In the genomic region with DNA sequence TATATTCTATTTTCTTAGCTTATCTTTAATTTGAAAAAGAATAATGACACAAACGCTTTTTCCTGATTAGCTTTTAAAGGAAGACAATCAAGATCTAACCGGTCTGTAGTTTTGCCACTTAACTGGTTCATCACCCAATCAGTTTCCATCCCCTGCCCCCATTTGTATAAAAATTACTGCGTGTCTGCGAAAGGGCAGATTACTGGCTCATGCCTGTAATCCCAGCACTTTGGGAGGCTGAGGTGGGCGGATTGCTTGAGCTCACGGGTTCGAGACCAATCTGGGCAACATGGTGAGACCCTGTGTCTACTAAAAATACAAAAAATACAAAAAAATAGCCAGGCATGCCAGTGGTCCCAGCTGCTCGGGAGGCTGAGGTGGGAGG, we compare ENCODE assay signal across 30 cellular contexts. TPM values are rescaled to one million over a fixed set of nuclear protein-coding genes. Genes with fewer than 3 reads are reported as not detected.
DNase-seq lines count a peak whose midpoint lies in the region; ATAC-seq and TF ChIP-seq lines count a peak whose summit lies in the region.
"Had no signal": no experiment of that assay in that cellular context is flagged by ENCODE, and none has a peak within 500 bp of the region (broad histone marks: within the 10 kb centered on the region; RNA-seq: fewer than 3 reads in every experiment).

No MANE protein-coding gene starts in this region.

- H3K4me2 ChIP-seq in DND-41 (ENCODE audit: insufficient read depth, low read length), result 0 out of 2 replicates have a peak overlapping the region, but pooled peaks have one; percentile 96
- peak overlapping the region; percentile 95 for H3K4me2 ChIP-seq in SU-DHL-6 (ENCODE audit: low read depth, low read length, poor library complexity, severe bottlenecking)
- H3K4me2 ChIP-seq: PC-9 had no signal

- no peak for DNase-seq in DND-41
- no peak for DNase-seq in NCI-H526 (lab: John Stamatoyannopoulos, UW)
- no peak for DNase-seq in natural killer cell
- DNase-seq: activated CD4-positive, alpha-beta T cell treated with anti-CD3 and anti-CD28 coated beads, Interleukin-2, amount 10 ng/mL, durations not matched to agents 7 days and 5 days; activated naive CD8-positive, alpha-beta T cell treated with anti-CD3 and anti-CD28 coated beads, Interleukin-2, amount 10 ng/mL, durations not matched to agents 7 days and 5 days; activated T-cell treated with anti-CD3 and anti-CD28 coated beads, Interleukin-2, amount 50 U/mL, for 72 hours; colonic mucosa; DMS 273 treated with DMSO at 0.1 percent for 48 hours; effector CD8-positive, alpha-beta T cell; foreskin fibroblast; GOT3; heart left ventricle; left colon; NCI-H2029 treated with DMSO at 0.1 percent for 48 hours; PC-9; right lobe of liver; stimulated activated CD4-positive, alpha-beta T cell treated with anti-CD3 and anti-CD28 coated beads, Interleukin-4, amount 100 ng/mL, for 24 hours had no signal

- H3K27ac ChIP-seq in DND-41 (ENCODE audit: low read length) (no peak overlapping the region), HUES48 (ENCODE audit: low read depth, low read length) (peak overlapping the region; percentile 89), SU-DHL-6 (ENCODE audit: low read depth, low read length) (peak overlapping the region; percentile 81), iPS-20b (ENCODE audit: low read length) (peak overlapping the region; percentile 53)
- H3K27ac ChIP-seq: ascending aorta, cardiac muscle cell, colonic mucosa, heart left ventricle, PC-9, right lobe of liver, suprapubic skin had no signal

- H2AFZ ChIP-seq in DND-41 (ENCODE audit: low read depth, low read length) (no peak overlapping the region), SU-DHL-6 (ENCODE audit: low read depth, low read length, severe bottlenecking) (no peak overlapping the region)
- H2AFZ ChIP-seq: PC-9 had no signal

- peaks cover 45% of the 10 kb centered on the region for H3F3A ChIP-seq in SU-DHL-6 (ENCODE audit: insufficient read depth)

- H3K79me2 ChIP-seq in DND-41 (ENCODE audit: insufficient read depth, low read length) (peaks cover 63% of the 10 kb centered on the region), SU-DHL-6 (ENCODE audit: insufficient read depth, low read length) (peaks cover 49% of the 10 kb centered on the region)

- no peak for ATAC-seq in DND-41 (ENCODE audit: insufficient read depth, low read depth)
- ATAC-seq in GM21423 (IDR thresholded peaks at IDR 0.05; ENCODE audit: unreplicated experiment), result no peak
- ATAC-seq in natural killer cell, result no peak
- ATAC-seq: activated T-cell treated with anti-CD3 and anti-CD28 coated beads, Interleukin-2, amount 50 U/mL, for 72 hours; esophagus mucosa; heart left ventricle; left colon; right lobe of liver; Right ventricle myocardium inferior; stimulated activated memory B cell treated with anti-CD40 and anti-IgM and Interleukin-4, amounts not matched to agents 10 μg/mL and 1 μg/mL and 100 μg/mL, for 72 hours had no signal

- H3K4me1 ChIP-seq in DND-41 (ENCODE audit: insufficient read depth, low read length) (peaks cover 31% of the 10 kb centered on the region), HUES48 (ENCODE audit: control insufficient read depth, insufficient read depth, low read length) (peaks cover 39% of the 10 kb centered on the region), iPS-20b (ENCODE audit: insufficient read depth, low read length) (peaks cover 13% of the 10 kb centered on the region; the same call in 1 of the 2 replicates)
- H3K4me1 ChIP-seq: colonic mucosa had no signal

- TF ChIP-seq CTCF in DND-41 (IDR thresholded peaks at IDR 0.05; ENCODE audit: borderline replicate concordance, extremely low read depth, low read length, poor library complexity, severe bottlenecking) (no peak), SU-DHL-6 (IDR thresholded peaks at IDR 0.05; ENCODE audit: insufficient read depth, low read length, poor library complexity, severe bottlenecking) (no peak), natural killer cell (IDR thresholded peaks at IDR 0.05) (no peak)

- peaks cover 42% of the 10 kb centered on the region for H3K36me3 ChIP-seq in DND-41 (ENCODE audit: insufficient read depth, low read length)
- H3K36me3 ChIP-seq in HUES48 (ENCODE audit: control insufficient read depth, insufficient read depth, low read length), result peaks cover 47% of the 10 kb centered on the region
- peaks cover 26% of the 10 kb centered on the region for H3K36me3 ChIP-seq in SU-DHL-6 (ENCODE audit: low read length)
- H3K36me3 ChIP-seq in iPS-20b (ENCODE audit: insufficient read depth, low read depth, low read length), result peaks cover 41% of the 10 kb centered on the region
- H3K36me3 ChIP-seq: colonic mucosa had no signal

- peaks cover 34 to 37% of the 10 kb centered on the region in 2 donors for H3K4me1 Mint-ChIP-seq in natural killer cell

- H3K4me3 ChIP-seq in DND-41 (ENCODE audit: low read depth in 1 of 2, low read length in 2 of 2) (no peak overlapping the region), HUES48 (ENCODE audit: low read depth, low read length) (peak overlapping the region; percentile 87), SU-DHL-6 (ENCODE audit: insufficient read depth, low read length, poor library complexity, severe bottlenecking) (peak overlapping the region; percentile 81), iPS-20b (ENCODE audit: low read length) (peak overlapping the region; percentile 10; the same call in 1 of the 2 replicates)
- H3K4me3 ChIP-seq: cardiac muscle cell, colonic mucosa, PC-9, right lobe of liver, suprapubic skin had no signal

- H3K27me3 Mint-ChIP-seq in natural killer cell (ENCODE audit: low read depth in 2 of 2), result no peaks in the 10 kb centered on the region
- H3K27me3 Mint-ChIP-seq: activated CD4-positive, alpha-beta T cell treated with anti-CD3 and anti-CD28 coated beads, Interleukin-2, amount 10 ng/mL, durations not matched to agents 7 days and 5 days; activated naive CD8-positive, alpha-beta T cell treated with anti-CD3 and anti-CD28 coated beads, Interleukin-2, amount 10 ng/mL, durations not matched to agents 7 days and 5 days; stimulated activated memory B cell treated with anti-CD40 and anti-IgM and Interleukin-4, amounts not matched to agents 10 μg/mL and 1 μg/mL and 100 μg/mL, for 72 hours had no signal

- H3K4me3 Mint-ChIP-seq in natural killer cell, result no peak overlapping the region
- H3K4me3 Mint-ChIP-seq: CD14-positive monocyte had no signal

- no peaks in the 10 kb centered on the region for H3K27me3 ChIP-seq in DND-41 (ENCODE audit: insufficient read depth, low read length, poor library complexity)
- no peaks in the 10 kb centered on the region for H3K27me3 ChIP-seq in HUES48 (ENCODE audit: control insufficient read depth, insufficient read depth, low read length)
- no peaks in the 10 kb centered on the region for H3K27me3 ChIP-seq in SU-DHL-6 (ENCODE audit: low read length)
- H3K27me3 ChIP-seq in iPS-20b (ENCODE audit: insufficient read depth, low read length), result no peaks in the 10 kb centered on the region
- H3K27me3 ChIP-seq: ascending aorta, cardiac muscle cell, colonic mucosa, heart left ventricle, right lobe of liver, suprapubic skin had no signal

- H3K9me3 ChIP-seq in DND-41 (ENCODE audit: insufficient read depth, low read length, severe bottlenecking), result peaks cover 3% of the 10 kb centered on the region
- H3K9me3 ChIP-seq in HUES48 (ENCODE audit: control insufficient read depth, insufficient read depth, low read length), result peaks cover 8% of the 10 kb centered on the region
- no peaks in the 10 kb centered on the region for H3K9me3 ChIP-seq in SU-DHL-6 (ENCODE audit: insufficient read depth, low read length)
- H3K9me3 ChIP-seq in iPS-20b (ENCODE audit: insufficient read depth, low read depth, low read length), result peaks cover 8% of the 10 kb centered on the region
- H3K9me3 ChIP-seq: colonic mucosa, right lobe of liver had no signal

- peaks cover 4% of the 10 kb centered on the region for H3K36me3 Mint-ChIP-seq in natural killer cell

- intact Hi-C loops in natural killer cell (cut with micrococcal nuclease), result no loop called here

- H3K9ac ChIP-seq in DND-41 (ENCODE audit: low read depth, low read length) (no peak overlapping the region; the same call in 1 of the 2 replicates), HUES48 (ENCODE audit: low read depth, low read length) (peak overlapping the region; percentile 42; the same call in 1 of the 2 replicates), SU-DHL-6 (ENCODE audit: low read length) (peak overlapping the region; percentile 82; the same call in 1 of the 2 replicates), iPS-20b (ENCODE audit: low read depth, low read length) (peak overlapping the region; percentile 80; the same call in 1 of the 2 replicates)

- no peak overlapping the region for H3K27ac Mint-ChIP-seq in natural killer cell
- H3K27ac Mint-ChIP-seq: activated CD4-positive, alpha-beta T cell treated with anti-CD3 and anti-CD28 coated beads, Interleukin-2, amount 10 ng/mL, durations not matched to agents 7 days and 5 days; activated naive CD8-positive, alpha-beta T cell treated with anti-CD3 and anti-CD28 coated beads, Interleukin-2, amount 10 ng/mL, durations not matched to agents 7 days and 5 days; activated T-cell treated with anti-CD3 and anti-CD28 coated beads, Interleukin-2, amount 50 U/mL, for 72 hours had no signal

- no peaks in the 10 kb centered on the region for H3K9me3 Mint-ChIP-seq in natural killer cell
- H3K9me3 Mint-ChIP-seq: stimulated activated memory B cell treated with anti-CD40 and anti-IgM and Interleukin-4, amounts not matched to agents 10 μg/mL and 1 μg/mL and 100 μg/mL, for 72 hours had no signal

- no peaks in the 10 kb centered on the region for H3K9me2 ChIP-seq in SU-DHL-6 (replicated peaks; ENCODE audit: insufficient read depth, low read length)

- H4K20me1 ChIP-seq in DND-41 (ENCODE audit: insufficient read depth, low read length) (peaks cover 5% of the 10 kb centered on the region; the same call in 1 of the 2 replicates), SU-DHL-6 (ENCODE audit: low read depth, low read length) (no peaks in the 10 kb centered on the region)

RNA-seq across cellular contexts. Expression of a gene that starts 2.4 kb away (rescaled TPM):
- total RNA-seq in natural killer cell, result 10 to 100 TPM; 30.3 to 37.0 (median 30.9) TPM

RNA-seq across cellular contexts. Expression of a gene that starts 10.2 kb away (rescaled TPM):
- total RNA-seq in natural killer cell, result not detected
- total RNA-seq: activated CD4-positive, alpha-beta T cell treated with anti-CD3 and anti-CD28 coated beads, Interleukin-2, amount 10 ng/mL, durations not matched to agents 7 days and 5 days; activated naive CD8-positive, alpha-beta T cell treated with anti-CD3 and anti-CD28 coated beads, Interleukin-2, amount 10 ng/mL, durations not matched to agents 7 days and 5 days; activated T-cell treated with anti-CD3 and anti-CD28 coated beads, Interleukin-2, amount 50 U/mL, for 72 hours; ascending aorta; cardiac muscle cell; colonic mucosa; esophagus mucosa; heart left ventricle; left colon; MCF 10A; PC-9; posterior vena cava; right lobe of liver; Right ventricle myocardium inferior; suprapubic skin had no signal

RNA-seq across cellular contexts. Expression of a gene that starts 32.7 kb away (rescaled TPM):
- 10 to 100 TPM; 51.0 to 58.1 (median 54.5) TPM for total RNA-seq in natural killer cell

RNA-seq across cellular contexts. Expression of a gene that starts 32.8 kb away (rescaled TPM):
- 10 to 100 TPM; 13.4 to 24.1 (median 19.7) TPM for total RNA-seq in natural killer cell

RNA-seq across cellular contexts. Expression of a gene that starts 41.9 kb away (rescaled TPM):
- total RNA-seq in natural killer cell, result 10 to 100 TPM; 29.9 to 47.3 (median 43.9) TPM

Comparison
In these comparisons a context has a peak if more than half of its experiments do, and no peak if none do; other contexts are left out.
1. H3K4me3 ChIP-seq: peak in HUES48 (single experiment), SU-DHL-6 (single experiment) and iPS-20b (single experiment); none in DND-41 (0 of 2).